In genomic region chr7:81150951-81151361, GRCh38 we compare ENCODE assay signal across 13 cellular contexts.
DNase-seq lines count a peak whose midpoint lies in the region; ATAC-seq and TF ChIP-seq lines count a peak whose summit lies in the region.
"Had no signal": no experiment of that assay in that cellular context is flagged by ENCODE, and none has a peak within 500 bp of the region (broad histone marks: within the 10 kb centered on the region; RNA-seq: fewer than 3 reads in every experiment).

No MANE protein-coding gene starts in this region.

- H3K27me3 ChIP-seq in skeletal muscle tissue (ENCODE audit: control insufficient read depth in 3 of 3, insufficient read depth in 3 of 3, low read length in 3 of 3): no peaks in the 10 kb centered on the region

- no peak overlapping the region for H3K9ac ChIP-seq in skeletal muscle tissue (ENCODE audit: low read depth in 1 of 3, low read length in 3 of 3)

- DNase-seq in astrocyte of the hippocampus (ENCODE audit: low read depth, low spot score): peak; percentile 82
- DNase-seq in islet precursor cell: peak; percentile 64
- DNase-seq in NCI-H1694 treated with DMSO at 0.1 percent for 48 hours (lab: John Stamatoyannopoulos, UW): no peak
- DNase-seq: activated CD4-positive, alpha-beta T cell treated with anti-CD3 and anti-CD28 coated beads, Interleukin-2, amount 50 U/mL, for 4 hours; cortex of kidney; DMS79; NCI-H1092 treated with DMSO at 0.1 percent for 48 hours; NK-92 treated with Interleukin-12 subunit alpha and Interleukin-12 subunit beta, amount 100 ng/mL, for 24 hours had no signal

- peaks cover 0 to 3% (median 0%) of the 10 kb centered on the region in 3 donors for H3K4me1 ChIP-seq in skeletal muscle tissue (ENCODE audit: control insufficient read depth in 3 of 3, insufficient read depth in 3 of 3, low read length in 3 of 3)

- ATAC-seq in GM21576 (IDR thresholded peaks at IDR 0.05; ENCODE audit: unreplicated experiment) (no peak), GM21737 (IDR thresholded peaks at IDR 0.05; ENCODE audit: unreplicated experiment) (no peak)

- peak overlapping the region; percentile 14 for H3K27ac ChIP-seq in skeletal muscle tissue (ENCODE audit: low read depth, low read length)
- H3K27ac ChIP-seq: HL-60 had no signal

- no peak for TF ChIP-seq RAD21 in Ishikawa (IDR thresholded peaks at IDR 0.05; ENCODE audit: low read depth)

- no peak overlapping the region for H3K4me3 ChIP-seq in skeletal muscle tissue (ENCODE audit: low read length in 3 of 3)

- H3K9me3 ChIP-seq in skeletal muscle tissue (ENCODE audit: control insufficient read depth in 3 of 3, low read length in 3 of 3): no peaks in the 10 kb centered on the region

- peak; percentile 50; the same call in 1 of the 2 replicates for TF ChIP-seq EP300 in Ishikawa (IDR thresholded peaks at IDR 0.05; ENCODE audit: borderline replicate concordance)

- H3K36me3 ChIP-seq in skeletal muscle tissue (ENCODE audit: control insufficient read depth in 3 of 3, insufficient read depth in 3 of 3, low read length in 3 of 3): no peaks in the 10 kb centered on the region

TF ChIP-seq in Ishikawa, 13 proteins besides CTCF, POLR2A, EP300 and RAD21:
- TF ChIP-seq CREB1 (IDR thresholded peaks at IDR 0.05; ENCODE audit: low read depth) (no peak), USF1 (IDR thresholded peaks at IDR 0.05) (no peak)
